In genomic region chr2:48448274-48449061, GRCh38 we compare ENCODE assay signal across 9 cellular contexts. TPM values are rescaled to one million over a fixed set of nuclear protein-coding genes. Genes with fewer than 3 reads are reported as not detected.
A peak's percentile ranks its signal among the peaks of the same experiment; 100 is the strongest.
DNase-seq lines count a peak whose midpoint lies in the region; ATAC-seq, FAIRE-seq and TF ChIP-seq lines count a peak whose summit lies in the region.
"Had no signal": no experiment of that assay in that cellular context is flagged by ENCODE, and none has a peak within 500 bp of the region (broad histone marks: within the 10 kb centered on the region; RNA-seq: fewer than 3 reads in every experiment).

No MANE protein-coding gene starts in this region.

- H3K9me3 ChIP-seq in kidney (ENCODE audit: control insufficient read depth in 1 of 2, low read length in 2 of 2) (no peaks in the 10 kb centered on the region), uterus (no peaks in the 10 kb centered on the region)

- peak; percentile 55 for ATAC-seq in GM18909 (IDR thresholded peaks at IDR 0.05; ENCODE audit: poor library complexity, unreplicated experiment)
- peak; percentile 68 for ATAC-seq in HG03432 (IDR thresholded peaks at IDR 0.05; ENCODE audit: unreplicated experiment)
- no peak for ATAC-seq in GM18873 (IDR thresholded peaks at IDR 0.05; ENCODE audit: low FRiP score, unreplicated experiment)

- no peak overlapping the region for H3K9ac ChIP-seq in kidney (ENCODE audit: low read length in 2 of 2)

- peaks cover 58% of the 10 kb centered on the region for H3K4me1 Mint-ChIP-seq in activated CD4-positive, alpha-beta memory T cell treated with anti-CD3 and anti-CD28 coated beads, Interleukin-2, amount 10 ng/mL, durations not matched to agents 7 days and 5 days

- peak overlapping the region; percentile 70 for H3K4me3 Mint-ChIP-seq in activated CD4-positive, alpha-beta memory T cell treated with anti-CD3 and anti-CD28 coated beads, Interleukin-2, amount 10 ng/mL, durations not matched to agents 7 days and 5 days

- peak overlapping the region; percentile 26 to 79 for H3K27ac ChIP-seq in kidney (ENCODE audit: low read depth in 2 of 2, low read length in 2 of 2)
- peak overlapping the region; percentile 34 to 69 for H3K27ac ChIP-seq in uterus
- H3K27ac ChIP-seq: cardiac muscle cell had no signal

- peaks cover 26% of the 10 kb centered on the region for H3K36me3 Mint-ChIP-seq in activated CD4-positive, alpha-beta memory T cell treated with anti-CD3 and anti-CD28 coated beads, Interleukin-2, amount 10 ng/mL, durations not matched to agents 7 days and 5 days (ENCODE audit: low read depth)

- no peaks in the 10 kb centered on the region for H3K27me3 Mint-ChIP-seq in activated CD4-positive, alpha-beta memory T cell treated with anti-CD3 and anti-CD28 coated beads, Interleukin-2, amount 10 ng/mL, durations not matched to agents 7 days and 5 days

- H3K9me3 Mint-ChIP-seq in activated CD4-positive, alpha-beta memory T cell treated with anti-CD3 and anti-CD28 coated beads, Interleukin-2, amount 10 ng/mL, durations not matched to agents 7 days and 5 days = no peaks in the 10 kb centered on the region

- H3K4me3 ChIP-seq in kidney (ENCODE audit: low read length in 2 of 2) (peak overlapping the region in 1 of 2 donors; percentile 26), uterus (no peak overlapping the region)
- H3K4me3 ChIP-seq: cardiac muscle cell had no signal

- CTCF ChIA-PET in activated CD4-positive, alpha-beta memory T cell treated with anti-CD3 and anti-CD28 coated beads, Interleukin-2, amount 10 ng/mL, durations not matched to agents 7 days and 5 days (lab: Charles Lee) = interaction anchor here (0.6 to 1.7 kb wide), 5 partner anchors 9 to 37 kb away, joined by 3 to 5 read pairs (median 4); no protein-coding TSS in a partner anchor

- H3K36me3 ChIP-seq in kidney (ENCODE audit: control insufficient read depth in 1 of 2, insufficient read depth in 2 of 2, low read length in 2 of 2) (peaks cover 0 to 12% of the 10 kb centered on the region in 2 donors), uterus (no peaks in the 10 kb centered on the region)
- H3K36me3 ChIP-seq: cardiac muscle cell had no signal

- DNase-seq in AG08396 (ENCODE audit: low spot score) = peak; percentile 32
- no peak for DNase-seq in activated CD4-positive, alpha-beta memory T cell treated with anti-CD3 and anti-CD28 coated beads, Interleukin-2, amount 10 ng/mL, durations not matched to agents 7 days and 5 days
- no peak for DNase-seq in kidney
- DNase-seq in uterus = no peak
- DNase-seq in HuH-7.5 (ENCODE audit: low spot score) = no peak

- POLR2A ChIA-PET in activated CD4-positive, alpha-beta memory T cell treated with anti-CD3 and anti-CD28 coated beads, Interleukin-2, amount 10 ng/mL, durations not matched to agents 7 days and 5 days (lab: Charles Lee) = interaction anchor here (0.6 to 2.1 kb wide), 11 partner anchors 9 to 665 kb away, joined by 3 to 11 read pairs (median 4); partner anchors contain the start of genes FBXO11 and MSH6

- TF ChIP-seq CTCF in kidney (IDR thresholded peaks at IDR 0.05; ENCODE audit: borderline replicate concordance, extremely low read depth, insufficient read depth) (no peak), uterus (IDR thresholded peaks at IDR 0.05) (no peak)

- no peaks in the 10 kb centered on the region for H3K27me3 ChIP-seq in uterus
- H3K27me3 ChIP-seq: cardiac muscle cell had no signal

- no peak for FAIRE-seq in kidney (lab: Jason Lieb, UNC)

- H3K27ac Mint-ChIP-seq in activated CD4-positive, alpha-beta memory T cell treated with anti-CD3 and anti-CD28 coated beads, Interleukin-2, amount 10 ng/mL, durations not matched to agents 7 days and 5 days = peak overlapping the region; percentile 99

- intact Hi-C loops in kidney (cut with DNase I) = no loop called here
- intact Hi-C loops in uterus (cut with DNase I; ENCODE audit: low total_unique reads) = no loop called here

- TF ChIP-seq POLR2A in uterus (IDR thresholded peaks at IDR 0.05) = no peak

- H3K4me1 ChIP-seq in kidney (ENCODE audit: control insufficient read depth in 1 of 2, insufficient read depth in 1 of 2, low read depth in 1 of 2, low read length in 2 of 2) (peaks cover 14 to 30% of the 10 kb centered on the region in 2 donors), uterus (no peaks in the 10 kb centered on the region)

RNA-seq across cellular contexts. Expression of gene PPP1R21, which starts 7.9 kb away (rescaled TPM):
- total RNA-seq in activated CD4-positive, alpha-beta memory T cell treated with anti-CD3 and anti-CD28 coated beads, Interleukin-2, amount 10 ng/mL, durations not matched to agents 7 days and 5 days = 10 to 100 TPM; 33.1 to 33.2 TPM
- 38.6 TPM for total RNA-seq in kidney
- 42.1 TPM for polyA plus RNA-seq in kidney (ENCODE audit: insufficient read depth, low read depth, low replicate concordance)
- total RNA-seq in uterus = 100 to 1,000 TPM in 1 of 4 donors, 10 to 100 TPM in 3; 37.3 to 150 (median 53.0) TPM
